8 cellular contexts compared by ENCODE assay signal in genomic region chr9:16867571-16868311, GRCh38. TPM values are rescaled to one million over a fixed set of nuclear protein-coding genes. Genes with fewer than 3 reads are reported as not detected.
A peak's percentile ranks its signal among the peaks of the same experiment; 100 is the strongest.
DNase-seq lines count a peak whose midpoint lies in the region; ATAC-seq, FAIRE-seq and TF ChIP-seq lines count a peak whose summit lies in the region.

No MANE protein-coding gene starts in this region.

- TF ChIP-seq POLR2A in breast epithelium (IDR thresholded peaks at IDR 0.05) = no peak

- H3K4me3 ChIP-seq in breast epithelium (peak overlapping the region in 2 of 3 donors; percentile 12 to 79), kidney (ENCODE audit: low read length in 2 of 2) (peak overlapping the region; percentile 31 to 48), subcutaneous abdominal adipose tissue (ENCODE audit: low read depth in 1 of 5, low read length in 5 of 5) (peak overlapping the region; percentile 19 to 57 (median 49))

- FAIRE-seq in kidney (lab: Jason Lieb, UNC) = no peak

- no peaks in the 10 kb centered on the region for H3K36me3 Mint-ChIP-seq in activated naive CD8-positive, alpha-beta T cell treated with anti-CD3 and anti-CD28 coated beads, Interleukin-2, amount 50 U/mL, for 24 hours (ENCODE audit: low read depth)

- H3K27ac ChIP-seq in breast epithelium = peak overlapping the region in 1 of 2 donors; percentile 34
- peak overlapping the region; percentile 11 to 51 for H3K27ac ChIP-seq in kidney (ENCODE audit: low read depth in 2 of 2, low read length in 2 of 2)
- peak overlapping the region; percentile 71 for H3K27ac ChIP-seq in subcutaneous abdominal adipose tissue (ENCODE audit: low read depth, low read length)
- H3K27ac ChIP-seq in substantia nigra (ENCODE audit: low read depth, low read length, poor library complexity, severe bottlenecking) = no peak overlapping the region

- H3K27me3 ChIP-seq in breast epithelium (peaks cover 0 to 22% of the 10 kb centered on the region in 2 donors), subcutaneous abdominal adipose tissue (ENCODE audit: control insufficient read depth in 5 of 5, insufficient read depth in 4 of 5, low read length in 5 of 5) (no peaks in the 10 kb centered on the region)

- ATAC-seq in activated naive CD8-positive, alpha-beta T cell treated with anti-CD3 and anti-CD28 coated beads, Interleukin-2, amount 50 U/mL, for 24 hours = no peak
- no peak for ATAC-seq in HG03280 (IDR thresholded peaks at IDR 0.05; ENCODE audit: unreplicated experiment)

- no peak overlapping the region for H3K4me3 Mint-ChIP-seq in activated naive CD8-positive, alpha-beta T cell treated with anti-CD3 and anti-CD28 coated beads, Interleukin-2, amount 50 U/mL, for 24 hours

- H3K4me1 ChIP-seq in breast epithelium = no peaks in the 10 kb centered on the region
- peaks cover 6 to 7% of the 10 kb centered on the region in 2 donors for H3K4me1 ChIP-seq in kidney (ENCODE audit: control insufficient read depth in 1 of 2, insufficient read depth in 1 of 2, low read depth in 1 of 2, low read length in 2 of 2)
- H3K4me1 ChIP-seq in subcutaneous abdominal adipose tissue (ENCODE audit: control insufficient read depth in 5 of 5, insufficient read depth in 5 of 5, low read length in 5 of 5) = peaks cover 1 to 60% (median 49%) of the 10 kb centered on the region in 5 donors

- H3K9me3 Mint-ChIP-seq in activated naive CD8-positive, alpha-beta T cell treated with anti-CD3 and anti-CD28 coated beads, Interleukin-2, amount 50 U/mL, for 24 hours = no peaks in the 10 kb centered on the region

- H3K4me1 Mint-ChIP-seq in activated naive CD8-positive, alpha-beta T cell treated with anti-CD3 and anti-CD28 coated beads, Interleukin-2, amount 50 U/mL, for 24 hours = peaks cover 2% of the 10 kb centered on the region

- intact Hi-C loops in breast epithelium (cut with DNase I; ENCODE audit: low total_unique reads) (no loop called here), kidney (cut with DNase I) (no loop called here)

- DNase-seq in HT1080 (ENCODE audit: low read depth) (peak; percentile 80), breast epithelium (ENCODE audit: low spot score in 2 of 2) (no peak), kidney (no peak), substantia nigra (lab: John Stamatoyannopoulos, UW) (no peak)
- no peak for DNase-seq in activated naive CD8-positive, alpha-beta T cell treated with anti-CD3 and anti-CD28 coated beads, Interleukin-2, amount 50 U/mL, for 24 hours
- no peak for DNase-seq in activated CD4-positive, alpha-beta T cell treated with anti-CD3 and anti-CD28 coated beads, Interleukin-2, amount 50 U/mL, for 4 hours

- no peaks in the 10 kb centered on the region for H3K9me3 ChIP-seq in breast epithelium
- no peaks in the 10 kb centered on the region for H3K9me3 ChIP-seq in kidney (ENCODE audit: control insufficient read depth in 1 of 2, low read length in 2 of 2)
- no peaks in the 10 kb centered on the region for H3K9me3 ChIP-seq in subcutaneous abdominal adipose tissue (ENCODE audit: control insufficient read depth in 5 of 5, low read length in 5 of 5)

- TF ChIP-seq CTCF in breast epithelium (IDR thresholded peaks at IDR 0.05) = no peak
- TF ChIP-seq CTCF in kidney (IDR thresholded peaks at IDR 0.05; ENCODE audit: borderline replicate concordance, extremely low read depth, insufficient read depth) = no peak

- no peak overlapping the region for H3K27ac Mint-ChIP-seq in activated naive CD8-positive, alpha-beta T cell treated with anti-CD3 and anti-CD28 coated beads, Interleukin-2, amount 50 U/mL, for 24 hours

- H3K36me3 ChIP-seq in breast epithelium (no peaks in the 10 kb centered on the region), kidney (ENCODE audit: control insufficient read depth in 1 of 2, insufficient read depth in 2 of 2, low read length in 2 of 2) (no peaks in the 10 kb centered on the region), subcutaneous abdominal adipose tissue (ENCODE audit: control insufficient read depth in 5 of 5, insufficient read depth in 5 of 5, low read length in 5 of 5) (no peaks in the 10 kb centered on the region)

- H3K27me3 Mint-ChIP-seq in activated naive CD8-positive, alpha-beta T cell treated with anti-CD3 and anti-CD28 coated beads, Interleukin-2, amount 50 U/mL, for 24 hours = peaks cover 38% of the 10 kb centered on the region

- H3K9ac ChIP-seq in kidney (ENCODE audit: low read length in 2 of 2) (no peak overlapping the region), subcutaneous abdominal adipose tissue (ENCODE audit: low read length in 5 of 5) (peak overlapping the region in 3 of 5 donors; percentile 2 to 61 (median 33))

RNA-seq across cellular contexts. Expression of gene BNC2, which starts 2.7 kb away (rescaled TPM):
- total RNA-seq in HT1080 (2014; rRNA removed; shearing (Covaris generic)) = 7.4 and 13.5 TPM in 2 replicates
- 7.5 and 9.3 TPM in 2 replicates for polyA plus RNA-seq in HT1080 (2015; cell fraction: cytosol; rRNA removed)
- 12.6 and 18.3 TPM in 2 replicates for polyA plus RNA-seq in HT1080 (2015; cell fraction: nucleus; rRNA removed)
- total RNA-seq in breast epithelium (10 to 100 TPM; 15.8 to 21.1 (median 17.0) TPM), kidney (37.9 TPM)
- 5.4 TPM for polyA plus RNA-seq in kidney (ENCODE audit: insufficient read depth, low read depth, low replicate concordance)

Comparison
In these comparisons a context has a peak if more than half of its experiments do, and no peak if none do; other contexts are left out.
1. H3K9ac ChIP-seq: peak in subcutaneous abdominal adipose tissue (3 of 5); none in kidney (0 of 2).
2. Peak in every context shown above with its lines, with median percentiles within 50 percentile points of each other: H3K4me3 ChIP-seq.